Comparison of ENCODE assay signal across 9 cellular contexts in the genomic region with DNA sequence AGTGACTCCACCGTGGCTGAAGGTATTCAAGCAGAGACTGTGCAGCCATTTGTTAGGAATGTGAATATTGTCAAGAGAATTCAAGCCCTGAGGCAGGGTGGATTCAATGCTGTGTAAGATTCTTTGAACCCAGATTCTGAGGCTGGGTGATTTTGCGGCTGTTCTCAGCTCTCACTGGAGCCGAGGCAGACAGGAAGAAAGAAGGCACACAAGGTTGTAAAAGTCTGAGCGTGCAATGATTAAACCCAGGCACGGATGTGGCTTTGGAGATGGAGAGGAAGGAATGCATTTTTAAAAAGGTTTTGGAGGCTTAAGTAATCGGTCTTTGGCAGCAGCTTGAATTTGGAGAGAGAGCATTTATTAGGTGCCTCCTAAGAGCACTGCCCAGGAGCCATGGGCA.
DNase-seq lines count a peak whose midpoint lies in the region; ATAC-seq, FAIRE-seq and TF ChIP-seq lines count a peak whose summit lies in the region.
"Had no signal": no experiment of that assay in that cellular context is flagged by ENCODE, and none has a peak within 500 bp of the region (broad histone marks: within the 10 kb centered on the region; RNA-seq: fewer than 3 reads in every experiment).

No MANE protein-coding gene starts in this region.

- H3K56ac ChIP-seq in H1 (replicated peaks; ENCODE audit: insufficient read length, low read depth, low read length) = no peak overlapping the region

- H3K9me3 ChIP-seq in SJCRH30 (replicated peaks) = no peaks in the 10 kb centered on the region; the same call in 1 of the 2 replicates
- H3K9me3 ChIP-seq in H1 (ENCODE audit: insufficient read depth in 2 of 2, low read depth in 1 of 2, low read length in 1 of 2) = no peaks in the 10 kb centered on the region
- no peaks in the 10 kb centered on the region for H3K9me3 ChIP-seq in skeletal muscle satellite cell (replicated peaks; ENCODE audit: low read length)
- no peaks in the 10 kb centered on the region for H3K9me3 ChIP-seq in right atrium auricular region

- CTCF ChIA-PET in H1 (lab: Charles Lee; ENCODE audit: partially characterized antibody) = interaction anchor here (0.7 to 4.9 kb wide), 4 partner anchors 13 to 389 kb away, joined by 3 to 38 read pairs (median 3); no protein-coding TSS in a partner anchor

- no peak overlapping the region for H4K8ac ChIP-seq in H1 (ENCODE audit: extremely low read depth, insufficient read depth, low read length)

- H2BK15ac ChIP-seq in H1 (ENCODE audit: low read length) = no peak overlapping the region

- H3K27ac ChIP-seq in SJCRH30 (no peak overlapping the region), H1 (ENCODE audit: low read depth, low read length) (no peak overlapping the region), right atrium auricular region (no peak overlapping the region)

- DNase-seq in ELR (ENCODE audit: low read depth) (peak; percentile 83), SJCRH30 (peak; percentile 37 to 59), H1 (ENCODE audit: low read depth in 1 of 2, low spot score in 2 of 2) (no peak), right atrium auricular region (ENCODE audit: low spot score) (no peak), HuH-7.5 (ENCODE audit: low spot score) (no peak)
- DNase-seq: left ventricle myocardium superior, SHP77 treated with DMSO at 0.1 percent for 48 hours had no signal

- H3K23ac ChIP-seq in H1 (ENCODE audit: insufficient read length) = no peak overlapping the region

- H3K23me2 ChIP-seq in H1 (ENCODE audit: low read depth, low read length) = no peaks in the 10 kb centered on the region; the same call in 1 of the 2 replicates

- H2BK120ac ChIP-seq in H1 (replicated peaks; ENCODE audit: low read depth, low read length) = no peak overlapping the region

- H2BK12ac ChIP-seq in H1 (ENCODE audit: low read depth, low read length) = no peak overlapping the region

- ATAC-seq in HG02870 (IDR thresholded peaks at IDR 0.05; ENCODE audit: unreplicated experiment) = no peak
- ATAC-seq: left ventricle myocardium superior had no signal

- no peak overlapping the region for H3K14ac ChIP-seq in H1 (ENCODE audit: insufficient read length)

- 85% methylated on average over 6 of the region's 6 CpGs; no CpG with 5 or more reads in 1 of the 2 experiments for WGBS in H1 (ENCODE audit: extremely low coverage in 1 of 2, insufficient coverage in 1 of 2, insufficient read length in 1 of 2, insufficient replicate concordance in 2 of 2, low coverage in 1 of 2, low lambda C conversion rate in 2 of 2, missing lambda C conversion rate in 1 of 2), 2 experiments

- no peak overlapping the region for H2AFZ ChIP-seq in H1 (ENCODE audit: low read length)

- H3K36me3 ChIP-seq in SJCRH30 (no peaks in the 10 kb centered on the region), H1 (ENCODE audit: control insufficient read depth in 2 of 4, insufficient read depth in 4 of 4, low read length in 3 of 4) (no peaks in the 10 kb centered on the region; a peak in 1 of 8 replicates), skeletal muscle satellite cell (ENCODE audit: insufficient read depth, low read length) (no peaks in the 10 kb centered on the region), right atrium auricular region (no peaks in the 10 kb centered on the region)

- H2AK5ac ChIP-seq in H1 (ENCODE audit: low read depth, low read length) = no peak overlapping the region

- H3K79me1 ChIP-seq in H1 (ENCODE audit: low read depth, low read length) = no peaks in the 10 kb centered on the region

- H2BK5ac ChIP-seq in H1 (ENCODE audit: low read depth, low read length) = no peak overlapping the region

- no peak overlapping the region for H4K91ac ChIP-seq in H1 (replicated peaks; ENCODE audit: insufficient read length, low read length)

- TF ChIP-seq RAD21 in H1 (IDR thresholded peaks at IDR 0.05 in 1 of 2, conservative IDR thresholded peaks at IDR 0.05 in 1 of 2; ENCODE audit: low read depth in 2 of 2, low read length in 2 of 2) = no peak

- POLR2A ChIA-PET in H1 (lab: Charles Lee; ENCODE audit: partially characterized antibody) = no interaction called here

- no peaks in the 10 kb centered on the region for H4K20me1 ChIP-seq in H1 (replicated peaks in 1 of 2; ENCODE audit: control insufficient read depth in 1 of 2, insufficient read depth in 2 of 2, low read length in 2 of 2)

- TF ChIP-seq POLR2A in H1 (IDR thresholded peaks at IDR 0.05; ENCODE audit: control extremely low read depth in 1 of 2, low read depth in 2 of 2, low read length in 2 of 2) = no peak

- H3K4me1 ChIP-seq in SJCRH30 (peaks cover 12% of the 10 kb centered on the region), H1 (replicated peaks in 1 of 4; ENCODE audit: control insufficient read depth in 3 of 4, insufficient read depth in 4 of 4, low read length in 3 of 4) (peaks cover 0 to under 1% (median 0%) of the 10 kb centered on the region in 4 experiments; a peak in 2 of 7 replicates), skeletal muscle satellite cell (ENCODE audit: control insufficient read depth, insufficient read depth, low read length) (peaks cover 14% of the 10 kb centered on the region), right atrium auricular region (peaks cover 0 to 8% of the 10 kb centered on the region in 2 donors)

- H3K27me3 ChIP-seq in SJCRH30 (0 out of 2 replicates have a peak, but pooled peaks cover 6% of the 10 kb centered on the region), H1 (replicated peaks in 1 of 4; ENCODE audit: control insufficient read depth in 3 of 4, extremely low read depth in 1 of 4, insufficient read depth in 3 of 4, low read length in 3 of 4) (peaks cover 0 to 2% (median 0%) of the 10 kb centered on the region in 4 experiments; a peak in 1 of 7 replicates), skeletal muscle satellite cell (ENCODE audit: control insufficient read depth, insufficient read depth, low read length) (peaks cover 7% of the 10 kb centered on the region), right atrium auricular region (no peaks in the 10 kb centered on the region)

- no peak overlapping the region for H4K5ac ChIP-seq in H1 (ENCODE audit: insufficient read length, low read depth, low read length)

- no peak for TF ChIP-seq CTCF in H1 (IDR thresholded peaks at IDR 0.05; ENCODE audit: control extremely low read depth in 1 of 3, insufficient read depth in 1 of 3, low read depth in 1 of 3, low read length in 3 of 3)
- TF ChIP-seq CTCF in right atrium auricular region (IDR thresholded peaks at IDR 0.05) = no peak

- H2BK20ac ChIP-seq in H1 (ENCODE audit: low read length) = peak overlapping the region; percentile 25; the same call in 1 of the 2 replicates

- no peak for TF ChIP-seq EP300 in H1 (IDR thresholded peaks at IDR 0.05; ENCODE audit: borderline replicate concordance in 1 of 2, low read depth in 2 of 2, low read length in 2 of 2)

- no peak overlapping the region for H3K9ac ChIP-seq in H1 (replicated peaks in 1 of 4; ENCODE audit: extremely low read depth in 1 of 4, low read depth in 3 of 4, low read length in 3 of 4)
- peak overlapping the region; percentile 22 for H3K9ac ChIP-seq in skeletal muscle satellite cell (ENCODE audit: low read depth, low read length)

- no peak overlapping the region for H3K18ac ChIP-seq in H1 (ENCODE audit: extremely low read depth, low read length)

- FAIRE-seq in H1 (lab: Jason Lieb, UNC) = no peak

- H3K4me2 ChIP-seq in H1 (ENCODE audit: insufficient read depth in 1 of 2, low read depth in 2 of 2, low read length in 2 of 2) (no peak overlapping the region), skeletal muscle satellite cell (ENCODE audit: low read length) (peak overlapping the region; percentile 70)

- H3K79me2 ChIP-seq in H1 (ENCODE audit: control insufficient read depth in 1 of 2, insufficient read depth in 2 of 2, low read length in 2 of 2) = no peaks in the 10 kb centered on the region

- peak overlapping the region; percentile 14 for H3K4me3 ChIP-seq in SJCRH30
- H3K4me3 ChIP-seq in H1 (ENCODE audit: extremely low read depth in 1 of 4, insufficient read depth in 2 of 4, low read depth in 3 of 4, low read length in 4 of 4) = no peak overlapping the region
- peak overlapping the region; percentile 27 for H3K4me3 ChIP-seq in skeletal muscle satellite cell (ENCODE audit: low read length)
- H3K4me3 ChIP-seq in right atrium auricular region = no peak overlapping the region

- no peak overlapping the region for H3K4ac ChIP-seq in H1 (replicated peaks; ENCODE audit: insufficient read length, low read depth, low read length)

TF ChIP-seq in H1, 55 proteins besides CTCF, POLR2A, EP300 and RAD21:
- TF ChIP-seq JUN (IDR thresholded peaks at IDR 0.05; ENCODE audit: low read depth, low read length) (no peak), CREB1 (IDR thresholded peaks at IDR 0.05) (no peak), BACH1 (IDR thresholded peaks at IDR 0.05; ENCODE audit: low read length) (no peak), CEBPB (IDR thresholded peaks at IDR 0.05; ENCODE audit: low read depth, low read length) (no peak), GTF2F1 (IDR thresholded peaks at IDR 0.05; ENCODE audit: borderline replicate concordance, low read depth, low read length) (no peak), SP2 (IDR thresholded peaks at IDR 0.05; ENCODE audit: low read length) (no peak)
TF ChIP-seq in H1: peak in this region for 0.

Comparison
In these comparisons a context has a peak if more than half of its experiments do, and no peak if none do; other contexts are left out.
1. DNase-seq: peak in ELR (single experiment) and SJCRH30 (2 of 2); none in H1 (0 of 2), right atrium auricular region (single experiment) and HuH-7.5 (single experiment).
2. H3K4me3 ChIP-seq: peak in SJCRH30 (single experiment) and skeletal muscle satellite cell (single experiment); none in H1 (0 of 4) and right atrium auricular region (0 of 2).